ENCODE assay signal across 28 cellular contexts in the genomic region with DNA sequence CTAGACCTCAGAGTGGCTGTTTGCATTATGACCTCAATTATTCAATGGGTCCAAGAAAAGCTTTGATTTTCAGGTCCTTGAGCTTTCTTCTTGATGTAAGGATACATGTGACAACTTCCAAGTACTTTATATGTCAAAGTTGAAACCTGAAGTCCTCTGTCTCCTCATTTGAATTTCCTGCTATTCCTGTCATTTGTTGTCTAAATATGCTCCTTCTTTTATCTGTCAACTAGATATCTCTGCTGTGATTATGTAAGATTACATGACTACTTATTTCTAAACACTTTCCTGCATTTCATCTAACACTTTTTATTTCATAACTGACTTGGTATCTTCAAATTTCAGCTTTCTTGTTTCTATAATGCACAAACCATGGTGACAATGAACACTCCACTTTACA.
"Had no signal": no experiment of that assay in that cellular context is flagged by ENCODE, and none has a peak within 500 bp of the region (broad histone marks: within the 10 kb centered on the region; RNA-seq: fewer than 3 reads in every experiment).

No MANE protein-coding gene starts in this region.

- H3K36me3 Mint-ChIP-seq: stimulated activated effector memory CD8-positive, alpha-beta T cell treated with anti-CD3 and anti-CD28 coated beads, Interleukin-12 subunit alpha, Interleukin-12 subunit beta, amount 100 ng/mL, for 72 hours; stimulated activated memory B cell treated with anti-CD40 and anti-IgM and Interleukin-4, amounts not matched to agents 10 μg/mL and 1 μg/mL and 100 μg/mL, for 72 hours; stimulated activated naive B cell treated with anti-CD40 and anti-IgM and Interleukin-4, amounts not matched to agents 10 μg/mL and 1 μg/mL and 100 μg/mL, for 72 hours; type B pancreatic cell had no signal

- ATAC-seq: stimulated activated effector memory CD8-positive, alpha-beta T cell treated with anti-CD3 and anti-CD28 coated beads, Interleukin-12 subunit alpha, Interleukin-12 subunit beta, amount 100 ng/mL, for 72 hours; stimulated activated memory B cell treated with anti-CD40 and anti-IgM and Interleukin-4, amounts not matched to agents 10 μg/mL and 1 μg/mL and 100 μg/mL, for 72 hours; stimulated activated naive B cell treated with anti-CD40 and anti-IgM and Interleukin-4, amounts not matched to agents 10 μg/mL and 1 μg/mL and 100 μg/mL, for 72 hours; stimulated activated naive CD8-positive, alpha-beta T cell treated with anti-CD3 and anti-CD28 coated beads, Interleukin-15, amount 100 ng/mL, for 72 hours; stimulated activated naive CD8-positive, alpha-beta T cell treated with anti-CD3 and anti-CD28 coated beads, Interleukin-15, Interleukin-2, amounts not matched to agents 100 U/mL and 50 U/mL, for 24 hours; upper lobe of right lung had no signal

- H3K27me3 ChIP-seq: stomach, suprapubic skin, testis, thyroid gland, tibial artery, tibial nerve, transverse colon, upper lobe of left lung, upper lobe of right lung, uterus, vagina had no signal

- H3K4me1 Mint-ChIP-seq: stimulated activated effector memory CD8-positive, alpha-beta T cell treated with anti-CD3 and anti-CD28 coated beads, Interleukin-12 subunit alpha, Interleukin-12 subunit beta, amount 100 ng/mL, for 72 hours; stimulated activated memory B cell treated with anti-CD40 and anti-IgM and Interleukin-4, amounts not matched to agents 10 μg/mL and 1 μg/mL and 100 μg/mL, for 72 hours; stimulated activated naive B cell treated with anti-CD40 and anti-IgM and Interleukin-4, amounts not matched to agents 10 μg/mL and 1 μg/mL and 100 μg/mL, for 72 hours; stimulated activated naive CD8-positive, alpha-beta T cell treated with anti-CD3 and anti-CD28 coated beads, Interleukin-15, amount 100 ng/mL, for 72 hours had no signal

- H3K27ac Mint-ChIP-seq: stimulated activated effector memory CD8-positive, alpha-beta T cell treated with anti-CD3 and anti-CD28 coated beads, Interleukin-12 subunit alpha, Interleukin-12 subunit beta, amount 100 ng/mL, for 72 hours; stimulated activated memory B cell treated with anti-CD40 and anti-IgM and Interleukin-4, amounts not matched to agents 10 μg/mL and 1 μg/mL and 100 μg/mL, for 72 hours; stimulated activated naive B cell treated with anti-CD40 and anti-IgM and Interleukin-4, amounts not matched to agents 10 μg/mL and 1 μg/mL and 100 μg/mL, for 72 hours; stimulated activated naive CD8-positive, alpha-beta T cell treated with anti-CD3 and anti-CD28 coated beads, Interleukin-15, amount 100 ng/mL, for 72 hours; stimulated activated naive CD8-positive, alpha-beta T cell treated with anti-CD3 and anti-CD28 coated beads, Interleukin-15, Interleukin-2, amounts not matched to agents 100 ng/mL and 50 ng/mL, for 24 hours; type B pancreatic cell had no signal

- H3K27me3 Mint-ChIP-seq: stimulated activated memory B cell treated with anti-CD40 and anti-IgM and Interleukin-4, amounts not matched to agents 10 μg/mL and 1 μg/mL and 100 μg/mL, for 72 hours; stimulated activated naive B cell treated with anti-CD40 and anti-IgM and Interleukin-4, amounts not matched to agents 10 μg/mL and 1 μg/mL and 100 μg/mL, for 72 hours; stimulated activated naive CD8-positive, alpha-beta T cell treated with anti-CD3 and anti-CD28 coated beads, Interleukin-15, amount 100 ng/mL, for 72 hours; stimulated activated naive CD8-positive, alpha-beta T cell treated with anti-CD3 and anti-CD28 coated beads, Interleukin-15, Interleukin-2, amounts not matched to agents 100 ng/mL and 50 ng/mL, for 24 hours; type B pancreatic cell had no signal

- H3K4me3 ChIP-seq: stomach, suprapubic skin, testis, thoracic aorta, thyroid gland, tibial artery, tibial nerve, transverse colon, upper lobe of left lung, upper lobe of right lung, uterus, vagina had no signal

- H3K4me3 Mint-ChIP-seq: stimulated activated effector memory CD8-positive, alpha-beta T cell treated with anti-CD3 and anti-CD28 coated beads, Interleukin-12 subunit alpha, Interleukin-12 subunit beta, amount 100 ng/mL, for 72 hours; stimulated activated memory B cell treated with anti-CD40 and anti-IgM and Interleukin-4, amounts not matched to agents 10 μg/mL and 1 μg/mL and 100 μg/mL, for 72 hours; stimulated activated naive B cell treated with anti-CD40 and anti-IgM and Interleukin-4, amounts not matched to agents 10 μg/mL and 1 μg/mL and 100 μg/mL, for 72 hours; stimulated activated naive CD8-positive, alpha-beta T cell treated with anti-CD3 and anti-CD28 coated beads, Interleukin-15, amount 100 ng/mL, for 72 hours; stimulated activated naive CD8-positive, alpha-beta T cell treated with anti-CD3 and anti-CD28 coated beads, Interleukin-15, Interleukin-2, amounts not matched to agents 100 ng/mL and 50 ng/mL, for 24 hours; type B pancreatic cell had no signal

- H3K9me3 Mint-ChIP-seq: type B pancreatic cell had no signal

- H3K36me3 ChIP-seq: stomach, suprapubic skin, thoracic aorta, thyroid gland, tibial artery, tibial nerve, transverse colon, upper lobe of left lung, upper lobe of right lung, uterus, vagina had no signal

- H3K27ac ChIP-seq: stomach, suprapubic skin, testis, thoracic aorta, thyroid gland, tibial artery, tibial nerve, transverse colon, upper lobe of left lung, upper lobe of right lung, uterus, vagina had no signal

- DNase-seq: stimulated activated CD4-positive, alpha-beta T cell treated with anti-CD3 and anti-CD28 coated beads, Interleukin-2, amount 100 ng/mL, for 48 hours; stimulated activated CD4-positive, alpha-beta T cell treated with anti-CD3 and anti-CD28 coated beads, Interleukin-4, amount 100 ng/mL, for 1 hour; stimulated activated CD4-positive, alpha-beta T cell treated with anti-CD3 and anti-CD28 coated beads, Interleukin-4, amount 100 ng/mL, for 24 hours; stimulated activated CD4-positive, alpha-beta T cell treated with anti-CD3 and anti-CD28 coated beads, Interleukin-4, amount 100 ng/mL, for 4 hours; stimulated activated CD8-positive, alpha-beta memory T cell treated with anti-CD3 and anti-CD28 coated beads, Interleukin-4, amount 100 ng/mL, for 48 hours; stimulated activated naive B cell treated with anti-CD40 and anti-IgM and Interleukin-4, amounts not matched to agents 10 μg/mL and 1 μg/mL and 100 μg/mL, for 72 hours; stimulated activated naive CD4-positive, alpha-beta T cell; stimulated activated naive CD4-positive, alpha-beta T cell treated with Interleukin-2 at 50 U/mL for 16 hours; stimulated activated naive CD8-positive, alpha-beta T cell treated with anti-CD3 and anti-CD28 coated beads, Interleukin-15, amount 100 ng/mL, for 72 hours; stimulated activated naive CD8-positive, alpha-beta T cell treated with anti-CD3 and anti-CD28 coated beads, Interleukin-15, Interleukin-2, amounts not matched to agents 100 U/mL and 50 U/mL, for 24 hours; stomach; substantia nigra; testis; thyroid gland; tibial artery; transverse colon; trophoblast cell; upper lobe of left lung; upper lobe of right lung; uterus had no signal

- H3K9me3 ChIP-seq: stomach, suprapubic skin, testis, thoracic aorta, thyroid gland, tibial artery, tibial nerve, transverse colon, upper lobe of left lung, upper lobe of right lung, uterus, vagina had no signal
